ENCODE assay signal across 1 cellular context in the genomic region with DNA sequence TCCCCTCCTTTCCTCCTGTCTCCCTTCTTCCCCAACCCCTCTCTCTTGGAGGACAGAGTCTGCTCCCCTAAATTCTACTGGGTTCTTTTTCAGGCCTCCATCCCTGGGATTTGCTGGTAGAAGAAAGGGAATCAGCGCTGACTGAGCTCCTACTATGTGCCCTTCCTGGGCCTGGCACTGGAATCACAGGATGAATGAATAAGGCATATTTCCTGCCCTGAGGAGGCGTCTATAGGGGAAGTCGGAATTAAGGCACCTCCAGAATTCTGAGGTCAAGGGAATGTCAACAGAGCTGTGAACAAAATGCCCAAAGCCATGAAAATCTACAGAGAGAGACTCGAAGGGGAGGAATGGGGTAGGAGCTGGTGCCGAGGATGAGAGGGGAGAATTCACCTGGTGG.
A peak's percentile ranks its signal among the peaks of the same experiment; 100 is the strongest.
TF ChIP-seq lines count a peak whose summit lies in the region.

No MANE protein-coding gene starts in this region.

TF ChIP-seq in K562, 482 proteins besides CTCF, POLR2A, EP300 and RAD21 (continued from another document):
- TF ChIP-seq, protein P1, sequence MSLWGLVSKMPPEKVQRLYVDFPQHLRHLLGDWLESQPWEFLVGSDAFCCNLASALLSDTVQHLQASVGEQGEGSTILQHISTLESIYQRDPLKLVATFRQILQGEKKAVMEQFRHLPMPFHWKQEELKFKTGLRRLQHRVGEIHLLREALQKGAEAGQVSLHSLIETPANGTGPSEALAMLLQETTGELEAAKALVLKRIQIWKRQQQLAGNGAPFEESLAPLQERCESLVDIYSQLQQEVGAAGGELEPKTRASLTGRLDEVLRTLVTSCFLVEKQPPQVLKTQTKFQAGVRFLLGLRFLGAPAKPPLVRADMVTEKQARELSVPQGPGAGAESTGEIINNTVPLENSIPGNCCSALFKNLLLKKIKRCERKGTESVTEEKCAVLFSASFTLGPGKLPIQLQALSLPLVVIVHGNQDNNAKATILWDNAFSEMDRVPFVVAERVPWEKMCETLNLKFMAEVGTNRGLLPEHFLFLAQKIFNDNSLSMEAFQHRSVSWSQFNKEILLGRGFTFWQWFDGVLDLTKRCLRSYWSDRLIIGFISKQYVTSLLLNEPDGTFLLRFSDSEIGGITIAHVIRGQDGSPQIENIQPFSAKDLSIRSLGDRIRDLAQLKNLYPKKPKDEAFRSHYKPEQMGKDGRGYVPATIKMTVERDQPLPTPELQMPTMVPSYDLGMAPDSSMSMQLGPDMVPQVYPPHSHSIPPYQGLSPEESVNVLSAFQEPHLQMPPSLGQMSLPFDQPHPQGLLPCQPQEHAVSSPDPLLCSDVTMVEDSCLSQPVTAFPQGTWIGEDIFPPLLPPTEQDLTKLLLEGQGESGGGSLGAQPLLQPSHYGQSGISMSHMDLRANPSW (CRISPR knock-in tag; IDR thresholded peaks at IDR 0.05): no peak
- TF ChIP-seq ZKSCAN1 (IDR thresholded peaks at IDR 0.05; ENCODE audit: low read depth, low read length) (peak; percentile 30; the same call in 1 of the 2 replicates), NFIC (IDR thresholded peaks at IDR 0.05) (no peak)
- TF ChIP-seq, protein P2, sequence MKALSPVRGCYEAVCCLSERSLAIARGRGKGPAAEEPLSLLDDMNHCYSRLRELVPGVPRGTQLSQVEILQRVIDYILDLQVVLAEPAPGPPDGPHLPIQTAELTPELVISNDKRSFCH (CRISPR knock-in tag; IDR thresholded peaks at IDR 0.05): no peak
- TF ChIP-seq, protein P2 (tag; IDR thresholded peaks at IDR 0.05): peak; percentile 5; the same call in 1 of the 2 replicates
